ENCODE assay signal across 9 cellular contexts in genomic region chr18:27599202-27599829, GRCh38.
DNase-seq lines count a peak whose midpoint lies in the region; ATAC-seq and TF ChIP-seq lines count a peak whose summit lies in the region.
"Had no signal": no experiment of that assay in that cellular context is flagged by ENCODE, and none has a peak within 500 bp of the region (broad histone marks: within the 10 kb centered on the region; RNA-seq: fewer than 3 reads in every experiment).

No MANE protein-coding gene starts in this region.

- no peaks in the 10 kb centered on the region for H3K9me3 Mint-ChIP-seq in HFFc6
- no peaks in the 10 kb centered on the region for H3K9me3 Mint-ChIP-seq in activated T-cell treated with anti-CD3 and anti-CD28 coated beads, Interleukin-2, amount 50 U/mL, for 4 hours
- H3K9me3 Mint-ChIP-seq: IgD-negative memory B cell had no signal

- intact Hi-C loops in posterior cingulate gyrus (cut with DNase I): loop anchor here (1.0 to 2.0 kb wide), 2 partner anchors 235 to 581 kb away; no protein-coding TSS in a partner anchor

- CTCF ChIA-PET in AG04450 (lab: Charles Lee): interaction anchor here (0.6 to 2.1 kb wide), 8 partner anchors 13 to 1292 kb away, joined by 3 to 13 read pairs (median 3); no protein-coding TSS in a partner anchor

- TF ChIP-seq POLR2A in NB4 (IDR thresholded peaks at IDR 0.05; ENCODE audit: extremely low read depth, insufficient read length): no peak

- DNase-seq in AG04450 (ENCODE audit: low read depth, low spot score) (no peak), GM10266 (ENCODE audit: extremely low spot score) (peak; percentile 40), HFFc6 (peak; percentile 45), NB4 (ENCODE audit: low read depth) (peak; percentile 38), T1000 (lab: John Stamatoyannopoulos, UW) (peak; percentile 14), foreskin fibroblast (peak; percentile 4 to 56), posterior cingulate gyrus (peak in 8 of 10 donors; percentile 17 to 93 (median 52))
- DNase-seq in activated T-cell treated with anti-CD3 and anti-CD28 coated beads, Interleukin-2, amount 50 U/mL, for 4 hours: no peak

- TF ChIP-seq CTCF in AG04450 (IDR thresholded peaks at IDR 0.05; ENCODE audit: low read depth, low read length) (peak; percentile 95), GM10266 (IDR thresholded peaks at IDR 0.05; ENCODE audit: control insufficient read depth, insufficient read depth, low read depth, missing control alignments) (peak; percentile 88), HFFc6 (IDR thresholded peaks at IDR 0.05) (peak; percentile 81), NB4 (IDR thresholded peaks at IDR 0.05; ENCODE audit: low read depth, low read length) (peak; percentile 89), foreskin fibroblast (IDR thresholded peaks at IDR 0.05; ENCODE audit: low read depth, low read length) (peak; percentile 97)

- H3K4me3 ChIP-seq in AG04450 (ENCODE audit: low read depth, low read length): no peak overlapping the region
- no peak overlapping the region for H3K4me3 ChIP-seq in NB4 (ENCODE audit: low read depth, low read length)
- H3K4me3 ChIP-seq in foreskin fibroblast (ENCODE audit: low read depth in 1 of 2, low read length in 2 of 2): no peak overlapping the region

- no peak overlapping the region for H3K4me3 Mint-ChIP-seq in HFFc6
- H3K4me3 Mint-ChIP-seq in activated T-cell treated with anti-CD3 and anti-CD28 coated beads, Interleukin-2, amount 50 U/mL, for 4 hours: no peak overlapping the region
- H3K4me3 Mint-ChIP-seq: IgD-negative memory B cell had no signal

- H3K9me3 ChIP-seq in AG04450 (ENCODE audit: control insufficient read depth, insufficient read depth, low read length): no peaks in the 10 kb centered on the region

- H3K27ac Mint-ChIP-seq in HFFc6: no peak overlapping the region
- H3K27ac Mint-ChIP-seq: IgD-negative memory B cell had no signal

- POLR2A ChIA-PET in AG04450 (lab: Yijun Ruan, JAX): interaction anchor here (0.6 kb wide), 1 partner anchor 982 kb away, joined by 3 read pairs; no protein-coding TSS in a partner anchor

- no peaks in the 10 kb centered on the region for H3K36me3 Mint-ChIP-seq in HFFc6 (ENCODE audit: low read depth)
- H3K36me3 Mint-ChIP-seq in activated T-cell treated with anti-CD3 and anti-CD28 coated beads, Interleukin-2, amount 50 U/mL, for 4 hours (ENCODE audit: insufficient read depth): no peaks in the 10 kb centered on the region
- H3K36me3 Mint-ChIP-seq: IgD-negative memory B cell had no signal

- no peaks in the 10 kb centered on the region for H3K27me3 ChIP-seq in AG04450 (ENCODE audit: control insufficient read depth, insufficient read depth, low read length)

- ATAC-seq in activated T-cell treated with anti-CD3 and anti-CD28 coated beads, Interleukin-2, amount 50 U/mL, for 4 hours: no peak

- H3K27me3 Mint-ChIP-seq in HFFc6 (ENCODE audit: insufficient read depth): peaks cover 4% of the 10 kb centered on the region; the same call in 1 of the 2 replicates
- H3K27me3 Mint-ChIP-seq in activated T-cell treated with anti-CD3 and anti-CD28 coated beads, Interleukin-2, amount 50 U/mL, for 4 hours (ENCODE audit: low read depth): no peaks in the 10 kb centered on the region
- H3K27me3 Mint-ChIP-seq: IgD-negative memory B cell had no signal

- peaks cover under 1% of the 10 kb centered on the region; the same call in 1 of the 2 replicates for H3K4me1 Mint-ChIP-seq in HFFc6 (ENCODE audit: low read depth)
- H3K4me1 Mint-ChIP-seq in activated T-cell treated with anti-CD3 and anti-CD28 coated beads, Interleukin-2, amount 50 U/mL, for 4 hours (ENCODE audit: low read depth): no peaks in the 10 kb centered on the region
- H3K4me1 Mint-ChIP-seq: IgD-negative memory B cell had no signal

- no peak overlapping the region for H3K27ac ChIP-seq in AG04450 (ENCODE audit: low read depth, low read length)

Comparison
In these comparisons a context has a peak if more than half of its experiments do, and no peak if none do; other contexts are left out.
1. DNase-seq: peak in GM10266 (single experiment), HFFc6 (single experiment), NB4 (single experiment), T1000 (single experiment), foreskin fibroblast (2 of 2) and posterior cingulate gyrus (8 of 10); none in AG04450 (single experiment) and activated T-cell treated with anti-CD3 and anti-CD28 coated beads, Interleukin-2, amount 50 U/mL, for 4 hours (single experiment).
2. Peak in every context shown above with its lines, with median percentiles within 50 percentile points of each other: CTCF ChIP-seq.